ENCODE assay signal across 8 cellular contexts in genomic region chr18:31977270-31977872, GRCh38. TPM values are rescaled to one million over a fixed set of nuclear protein-coding genes. Genes with fewer than 3 reads are reported as not detected.
DNase-seq lines count a peak whose midpoint lies in the region; ATAC-seq and TF ChIP-seq lines count a peak whose summit lies in the region.

No MANE protein-coding gene starts in this region.

- TF ChIP-seq CTCF in OCI-LY3 (IDR thresholded peaks at IDR 0.05; ENCODE audit: low read depth, low read length) (peak; percentile 56), mammary epithelial cell (conservative IDR thresholded peaks at IDR 0.05 in 1 of 2, IDR thresholded peaks at IDR 0.05 in 1 of 2; ENCODE audit: extremely low read depth in 1 of 2, insufficient read depth in 1 of 2, low read depth in 1 of 2, low read length in 2 of 2) (peak; percentile 56 to 66), kidney epithelial cell (IDR thresholded peaks at IDR 0.05; ENCODE audit: insufficient read depth, low read length, poor library complexity, severe bottlenecking) (peak; percentile 63)

- no peaks in the 10 kb centered on the region for H3K4me1 ChIP-seq in CD4-positive, CD25-positive, alpha-beta regulatory T cell (ENCODE audit: control insufficient read depth, insufficient read depth, low read length, poor library complexity, severe bottlenecking)
- H3K4me1 ChIP-seq in GM23248 (ENCODE audit: insufficient read depth) (no peaks in the 10 kb centered on the region), OCI-LY3 (ENCODE audit: low read length) (no peaks in the 10 kb centered on the region), mammary epithelial cell (ENCODE audit: insufficient read depth, low read length) (no peaks in the 10 kb centered on the region)

- H2AFZ ChIP-seq in GM23248 (no peak overlapping the region), OCI-LY3 (ENCODE audit: low read depth, low read length) (no peak overlapping the region), mammary epithelial cell (ENCODE audit: low read depth, low read length) (no peak overlapping the region)

- no peaks in the 10 kb centered on the region for H3K9me2 ChIP-seq in GM23248 (ENCODE audit: insufficient read depth)

- H3K4me2 ChIP-seq in GM23248 (ENCODE audit: unreplicated experiment) = no peak overlapping the region
- H3K4me2 ChIP-seq in OCI-LY3 (ENCODE audit: low read length) = no peak overlapping the region
- no peak overlapping the region for H3K4me2 ChIP-seq in mammary epithelial cell (ENCODE audit: insufficient read depth, low read depth, low read length)

- DNase-seq in CD4-positive, CD25-positive, alpha-beta regulatory T cell = peak; percentile 8 to 52 (median 32)
- DNase-seq in GM23248 (peak; percentile 55), mammary epithelial cell (peak; percentile 32), kidney epithelial cell (ENCODE audit: low read depth) (no peak), superior temporal gyrus (ENCODE audit: extremely low spot score) (peak; percentile 78), NCI-H510A treated with DMSO at 0.1 percent for 48 hours (lab: John Stamatoyannopoulos, UW) (no peak)

- H3K79me2 ChIP-seq in GM23248 (ENCODE audit: insufficient read depth) (no peaks in the 10 kb centered on the region), OCI-LY3 (ENCODE audit: low read length) (no peaks in the 10 kb centered on the region), mammary epithelial cell (ENCODE audit: insufficient read depth, low read length) (no peaks in the 10 kb centered on the region)

- peaks cover 4% of the 10 kb centered on the region for H3K36me3 Mint-ChIP-seq in CD4-positive, CD25-positive, alpha-beta regulatory T cell

- no peaks in the 10 kb centered on the region for H3K27me3 Mint-ChIP-seq in CD4-positive, CD25-positive, alpha-beta regulatory T cell

- peaks cover 0 to 7% (median 0%) of the 10 kb centered on the region in 4 donors for H3K4me1 Mint-ChIP-seq in CD4-positive, CD25-positive, alpha-beta regulatory T cell

- in situ Hi-C loops in GM23248 (cut with MboI) (no loop called here), mammary epithelial cell (cut with MboI; ENCODE audit: low sequenced_read_pairs in 2 of 2) (no loop called here)

- peak in 1 of 2 donors; percentile 47 for ATAC-seq in CD4-positive, CD25-positive, alpha-beta regulatory T cell (ENCODE audit: low read depth in 2 of 2)
- ATAC-seq in GM18517 (IDR thresholded peaks at IDR 0.05; ENCODE audit: unreplicated experiment) = no peak

- no peaks in the 10 kb centered on the region for H3F3A ChIP-seq in GM23248 (ENCODE audit: insufficient read depth)

- peaks cover 22 to 50% of the 10 kb centered on the region in 2 experiments for H3K9me3 ChIP-seq in CD4-positive, CD25-positive, alpha-beta regulatory T cell (ENCODE audit: control insufficient read depth in 2 of 2, low read length in 2 of 2)
- H3K9me3 ChIP-seq in GM23248 (ENCODE audit: low read depth) = no peaks in the 10 kb centered on the region
- H3K9me3 ChIP-seq in OCI-LY3 (ENCODE audit: insufficient read depth, low read length) = peaks cover 18% of the 10 kb centered on the region; the same call in 1 of the 2 replicates
- peaks cover 27% of the 10 kb centered on the region for H3K9me3 ChIP-seq in mammary epithelial cell (replicated peaks; ENCODE audit: insufficient read depth, low read length)

- H3K9me3 Mint-ChIP-seq in CD4-positive, CD25-positive, alpha-beta regulatory T cell = peaks cover 1 to 39% (median 12%) of the 10 kb centered on the region in 7 donors

- intact Hi-C loops in mammary epithelial cell (cut with micrococcal nuclease) = loop anchor here (1.0 kb wide), 2 partner anchors 236 to 421 kb away; no protein-coding TSS in a partner anchor

- H4K20me1 ChIP-seq in GM23248 (ENCODE audit: insufficient read depth) (no peaks in the 10 kb centered on the region), OCI-LY3 (ENCODE audit: insufficient read depth, low read length) (no peaks in the 10 kb centered on the region), mammary epithelial cell (ENCODE audit: insufficient read depth, low read length) (no peaks in the 10 kb centered on the region)

- H3K27me3 ChIP-seq in CD4-positive, CD25-positive, alpha-beta regulatory T cell (ENCODE audit: control insufficient read depth, insufficient read depth, low read length) = no peaks in the 10 kb centered on the region
- H3K27me3 ChIP-seq in GM23248 (replicated peaks; ENCODE audit: insufficient read depth) (no peaks in the 10 kb centered on the region), OCI-LY3 (ENCODE audit: low read depth, low read length) (no peaks in the 10 kb centered on the region), mammary epithelial cell (ENCODE audit: insufficient read depth, low read length) (no peaks in the 10 kb centered on the region), kidney epithelial cell (ENCODE audit: control insufficient read depth, insufficient read depth, low read length) (no peaks in the 10 kb centered on the region)

- dilution Hi-C loops in mammary epithelial cell (cut with HindIII; ENCODE audit: low sequenced_read_pairs) = no loop called here

- CTCF ChIA-PET in mammary epithelial cell (lab: Charles Lee; ENCODE audit: low non-redundant PET) = interaction anchor here (0.5 to 0.7 kb wide), 2 partner anchors 34 to 236 kb away, joined by 3 read pairs; no protein-coding TSS in a partner anchor

- H3K27ac Mint-ChIP-seq in CD4-positive, CD25-positive, alpha-beta regulatory T cell = no peak overlapping the region

- no peak overlapping the region for H3K4me3 Mint-ChIP-seq in CD4-positive, CD25-positive, alpha-beta regulatory T cell

- BruUV-seq in mammary epithelial cell (replicated peaks; lab: Mats Ljungman, UMichigan) = no TSS peak

- no peak overlapping the region for H3K9ac ChIP-seq in GM23248
- H3K9ac ChIP-seq in OCI-LY3 (ENCODE audit: low read length) = no peak overlapping the region
- H3K9ac ChIP-seq in mammary epithelial cell (ENCODE audit: insufficient read depth, low read length) = no peak overlapping the region

- no peaks in the 10 kb centered on the region for H3K36me3 ChIP-seq in CD4-positive, CD25-positive, alpha-beta regulatory T cell (ENCODE audit: control insufficient read depth, insufficient read depth, low read length)
- H3K36me3 ChIP-seq in GM23248 (ENCODE audit: low read depth) = no peaks in the 10 kb centered on the region
- no peaks in the 10 kb centered on the region for H3K36me3 ChIP-seq in OCI-LY3 (replicated peaks; ENCODE audit: low read depth, low read length)
- H3K36me3 ChIP-seq in mammary epithelial cell (ENCODE audit: insufficient read depth, low read length) = no peaks in the 10 kb centered on the region
- no peaks in the 10 kb centered on the region for H3K36me3 ChIP-seq in kidney epithelial cell (ENCODE audit: control insufficient read depth, insufficient read depth, low read length)

- H3K27ac ChIP-seq in CD4-positive, CD25-positive, alpha-beta regulatory T cell (ENCODE audit: insufficient read depth, low read length, poor library complexity, severe bottlenecking) = no peak overlapping the region
- H3K27ac ChIP-seq in GM23248 = no peak overlapping the region
- no peak overlapping the region for H3K27ac ChIP-seq in OCI-LY3 (ENCODE audit: low read length)
- no peak overlapping the region for H3K27ac ChIP-seq in mammary epithelial cell (ENCODE audit: insufficient read depth, low read depth, low read length)

- 62 to 65% methylated on average over 9 of the region's 9 CpGs for WGBS in GM23248 (ENCODE audit: low coverage in 1 of 2, low lambda C conversion rate in 2 of 2, missing lambda C conversion rate in 2 of 2), 2 experiments
- WGBS in mammary epithelial cell (ENCODE audit: low coverage, missing lambda C conversion rate) = 45% methylated on average over 9 of the region's 9 CpGs

- H3K4me3 ChIP-seq in CD4-positive, CD25-positive, alpha-beta regulatory T cell (ENCODE audit: low read depth, low read length) = no peak overlapping the region
- no peak overlapping the region for H3K4me3 ChIP-seq in GM23248
- no peak overlapping the region for H3K4me3 ChIP-seq in OCI-LY3 (ENCODE audit: low read length)
- no peak overlapping the region for H3K4me3 ChIP-seq in mammary epithelial cell (replicated peaks in 1 of 3; ENCODE audit: insufficient read depth in 1 of 3, low read depth in 2 of 3, low read length in 3 of 3)
- no peak overlapping the region for H3K4me3 ChIP-seq in kidney epithelial cell (ENCODE audit: low read depth, low read length)

RNA-seq across cellular contexts. Expression of gene TRAPPC8, which starts 34.4 kb away (rescaled TPM):
- 45.4 TPM for total RNA-seq in CD4-positive, CD25-positive, alpha-beta regulatory T cell
- 10 to 100 TPM; 15.5 to 22.9 (median 20.7) TPM for polyA plus RNA-seq in CD4-positive, CD25-positive, alpha-beta regulatory T cell
- 39.4 and 44.8 TPM in 2 replicates for total RNA-seq in GM23248 (2014; rRNA removed; shearing (Covaris generic))
- polyA plus RNA-seq in GM23248 (2016; fragmentation: Nextera tagmentation; extraction: Ambion mirVana) (10.1 and 10.6 TPM in 2 replicates), mammary epithelial cell (28.4 TPM)
- total RNA-seq in mammary epithelial cell (10 to 100 TPM; 25.0 to 35.8 TPM), kidney epithelial cell (28.7 and 29.4 TPM in 2 replicates)
- polyA minus RNA-seq in mammary epithelial cell = 36.2 TPM

RNA-seq across cellular contexts. Expression of gene RNF125, which starts 41.3 kb away (rescaled TPM):
- total RNA-seq in CD4-positive, CD25-positive, alpha-beta regulatory T cell = 81.7 TPM
- 10 to 100 TPM; 50.6 to 70.6 (median 61.5) TPM for polyA plus RNA-seq in CD4-positive, CD25-positive, alpha-beta regulatory T cell
- 0.32 and 1.4 TPM in 2 replicates for total RNA-seq in GM23248 (2014; rRNA removed; shearing (Covaris generic))
- polyA plus RNA-seq in GM23248 (2016; fragmentation: Nextera tagmentation; extraction: Ambion mirVana) (0.18 and 0.77 TPM in 2 replicates), mammary epithelial cell (2.4 TPM)
- total RNA-seq in mammary epithelial cell (1 to 10 TPM; 2.3 to 5.6 TPM), kidney epithelial cell (1.4 and 3.2 TPM in 2 replicates)
- polyA minus RNA-seq in mammary epithelial cell = 2.1 TPM

Comparison
In these comparisons a context has a peak if more than half of its experiments do, and no peak if none do; other contexts are left out.
1. DNase-seq: peak in CD4-positive, CD25-positive, alpha-beta regulatory T cell (3 of 3), GM23248 (single experiment), mammary epithelial cell (single experiment) and superior temporal gyrus (single experiment); none in kidney epithelial cell (single experiment) and NCI-H510A treated with DMSO at 0.1 percent for 48 hours (single experiment).
2. RNA of gene RNF125, which starts 41.3 kb away (total RNA-seq): 81.7 TPM in CD4-positive, CD25-positive, alpha-beta regulatory T cell (single experiment); 2.3 to 5.6 TPM in mammary epithelial cell, 1.4 to 3.2 TPM in kidney epithelial cell and 0.32 to 1.4 TPM in GM23248; every median in the first group is over 10 times any median in the second.
3. Peak in every context shown above with its lines, with median percentiles within 50 percentile points of each other: CTCF ChIP-seq.